Comparison of ENCODE assay signal across 1 cellular context in genomic region chr1:164703415-164703814, GRCh38.
TF ChIP-seq lines count a peak whose summit lies in the region.

No MANE protein-coding gene starts in this region.

TF ChIP-seq in GM23338, 12 proteins besides CTCF, POLR2A, EP300 and RAD21 (continued from another document):
- no peak for TF ChIP-seq ZNF462 (CRISPR knock-in tag; IDR thresholded peaks at IDR 0.05)
- TF ChIP-seq EZH2phosphoT487 (IDR thresholded peaks at IDR 0.05; ENCODE audit: unreplicated experiment): no peak
- no peak for TF ChIP-seq NANOG (IDR thresholded peaks at IDR 0.05; ENCODE audit: borderline replicate concordance)
- TF ChIP-seq ZNF331 (CRISPR knock-in tag; IDR thresholded peaks at IDR 0.05; ENCODE audit: low read depth): no peak
- no peak for TF ChIP-seq ETS1 (IDR thresholded peaks at IDR 0.05)
- no peak for TF ChIP-seq CREB1 (CRISPR knock-in tag; IDR thresholded peaks at IDR 0.05; ENCODE audit: low read depth)
- no peak for TF ChIP-seq EZH2 (IDR thresholded peaks at IDR 0.05; ENCODE audit: low read depth, unreplicated experiment)
- no peak for TF ChIP-seq STAT1 (IDR thresholded peaks at IDR 0.05; ENCODE audit: unreplicated experiment)
- no peak for TF ChIP-seq ZNF114 (CRISPR knock-in tag; IDR thresholded peaks at IDR 0.05)
